ENCODE assay signal across 8 cellular contexts in genomic region chr1:222455188-222455879, GRCh38.
DNase-seq lines count a peak whose midpoint lies in the region; TF ChIP-seq lines count a peak whose summit lies in the region.

No MANE protein-coding gene starts in this region.

- H3K9me2 ChIP-seq in MM.1S (replicated peaks; ENCODE audit: insufficient read depth, low read length), result no peaks in the 10 kb centered on the region

- no peak overlapping the region for H4K12ac ChIP-seq in trophoblast cell (ENCODE audit: low read depth, low read length)

- POLR2A ChIA-PET in HEK293 (lab: Yijun Ruan, JAX), result interaction anchor here (0.8 kb wide), 1 partner anchor 740 kb away, joined by 3 read pairs; no protein-coding TSS in a partner anchor

- CTCF ChIA-PET in HEK293 (lab: Yijun Ruan, JAX), result interaction anchor here (0.6 to 3.3 kb wide), 90 partner anchors 10 to 1771 kb away, joined by 3 to 29 read pairs (median 4); partner anchors contain the start of gene DUSP10

- H2BK5ac ChIP-seq in trophoblast cell (ENCODE audit: low read depth, low read length, poor library complexity), result no peak overlapping the region

- H4K91ac ChIP-seq in trophoblast cell (ENCODE audit: low read depth, low read length), result no peak overlapping the region

- H3K23ac ChIP-seq in trophoblast cell (ENCODE audit: low read length), result no peak overlapping the region

- intact Hi-C loops in transverse colon (cut with DNase I; ENCODE audit: low total_unique reads), result no loop called here

- H3K79me1 ChIP-seq in trophoblast cell (ENCODE audit: low read length), result no peaks in the 10 kb centered on the region

- no peaks in the 10 kb centered on the region for H3K4me1 ChIP-seq in HEK293 (ENCODE audit: control insufficient read depth, insufficient read depth, low read length)
- H3K4me1 ChIP-seq in MM.1S (ENCODE audit: low read length), result peaks cover 4% of the 10 kb centered on the region
- no peaks in the 10 kb centered on the region for H3K4me1 ChIP-seq in SJCRH30
- H3K4me1 ChIP-seq in trophoblast cell (ENCODE audit: control insufficient read depth in 1 of 2, insufficient read depth in 2 of 2, low read length in 2 of 2), result no peaks in the 10 kb centered on the region
- H3K4me1 ChIP-seq in transverse colon, result peaks cover 0 to 8% (median 5%) of the 10 kb centered on the region in 4 donors

- peak; percentile 93 for TF ChIP-seq CTCF in GM06990 (IDR thresholded peaks at IDR 0.05; ENCODE audit: insufficient read depth, low read length, poor library complexity, severe bottlenecking)
- peak; percentile 94 for TF ChIP-seq CTCF in HEK293 (tag by site-specific recombination; IDR thresholded peaks at IDR 0.05)
- peak; percentile 99 for TF ChIP-seq CTCF in MM.1S (IDR thresholded peaks at IDR 0.05; ENCODE audit: low read length)
- peak; percentile 78 to 93 (median 87) for TF ChIP-seq CTCF in transverse colon (IDR thresholded peaks at IDR 0.05)

- H3K27ac ChIP-seq in HEK293 (ENCODE audit: extremely low read depth, low read depth, low read length) (no peak overlapping the region; the same call in 1 of the 2 replicates), MM.1S (ENCODE audit: low read length) (no peak overlapping the region), SJCRH30 (no peak overlapping the region), trophoblast cell (ENCODE audit: low read depth, low read length) (no peak overlapping the region), transverse colon (peak overlapping the region in 1 of 4 donors; percentile 42)

- H2BK12ac ChIP-seq in trophoblast cell (ENCODE audit: low read length), result no peak overlapping the region

- H2AK5ac ChIP-seq in trophoblast cell (ENCODE audit: low read length), result no peak overlapping the region

- H3K4me2 ChIP-seq in MM.1S (ENCODE audit: low read depth, low read length) (peak overlapping the region; percentile 70), trophoblast cell (ENCODE audit: low read length) (no peak overlapping the region)

- in situ Hi-C loops in transverse colon (cut with MboI; ENCODE audit: low pct_ligation_motif_present in 1 of 4, low pct_unique_long_range_greater_than_20kb in 1 of 4, low sequenced_read_pairs in 3 of 4), result loop anchor here (10.0 to 25.0 kb wide), 4 partner anchors 343 to 968 kb away; no protein-coding TSS in a partner anchor

- H3K36me3 ChIP-seq in GM06990 (ENCODE audit: control insufficient read depth, insufficient read depth, low read length) (no peaks in the 10 kb centered on the region), HEK293 (ENCODE audit: control insufficient read depth in 2 of 2, insufficient read depth in 1 of 2, low read length in 2 of 2) (no peaks in the 10 kb centered on the region), MM.1S (replicated peaks; ENCODE audit: insufficient read depth, low read length) (no peaks in the 10 kb centered on the region), SJCRH30 (no peaks in the 10 kb centered on the region), trophoblast cell (ENCODE audit: control insufficient read depth in 1 of 2, insufficient read depth in 2 of 2, low read length in 2 of 2) (no peaks in the 10 kb centered on the region), transverse colon (no peaks in the 10 kb centered on the region)

- no peak overlapping the region for H3K14ac ChIP-seq in trophoblast cell (ENCODE audit: low read length)

- TF ChIP-seq EP300 in transverse colon (IDR thresholded peaks at IDR 0.05; ENCODE audit: low read depth), result no peak

- H2BK120ac ChIP-seq in trophoblast cell (ENCODE audit: insufficient read depth, low read length, poor library complexity), result no peak overlapping the region

- TF ChIP-seq POLR2A in transverse colon (IDR thresholded peaks at IDR 0.05), result no peak

- no peak overlapping the region for H3K18ac ChIP-seq in trophoblast cell (ENCODE audit: low read length)

- DNase-seq in GM06990 (ENCODE audit: extremely low read depth, insufficient read length), result peak; percentile 42
- DNase-seq in MM.1S, result peak; percentile 86
- DNase-seq in SJCRH30, result peak; percentile 77 to 90
- peak; percentile 42 to 73 (median 66) for DNase-seq in activated naive CD4-positive, alpha-beta T cell (lab: John Stamatoyannopoulos, UW)
- DNase-seq in globus pallidus (ENCODE audit: low spot score), result peak; percentile 80
- DNase-seq in trophoblast cell, result peak; percentile 68 to 86
- DNase-seq in transverse colon, result peak; percentile 83

- no peak overlapping the region for H3K4ac ChIP-seq in trophoblast cell (ENCODE audit: low read depth, low read length)

- no peaks in the 10 kb centered on the region for H3K27me3 ChIP-seq in GM06990 (replicated peaks; ENCODE audit: control insufficient read depth, insufficient read depth, low read length)
- H3K27me3 ChIP-seq in MM.1S (replicated peaks; ENCODE audit: insufficient read depth, low read length), result no peaks in the 10 kb centered on the region
- H3K27me3 ChIP-seq in SJCRH30, result no peaks in the 10 kb centered on the region
- H3K27me3 ChIP-seq in trophoblast cell (ENCODE audit: insufficient read depth, low read length), result no peaks in the 10 kb centered on the region
- H3K27me3 ChIP-seq in transverse colon, result no peaks in the 10 kb centered on the region

- no CpG with 5 or more reads among the region's 16 CpGs for WGBS in trophoblast cell (ENCODE audit: extremely low coverage, insufficient coverage, insufficient read length)
- 9% methylated on average over 16 of the region's 16 CpGs; no CpG with 5 or more reads in 1 of the 2 donors for WGBS in transverse colon (ENCODE audit: low coverage in 1 of 2), 2 donors

- no peak overlapping the region for H4K8ac ChIP-seq in trophoblast cell (ENCODE audit: low read depth, low read length)

- H2AFZ ChIP-seq in MM.1S (ENCODE audit: low read length) (peak overlapping the region; percentile 59), trophoblast cell (ENCODE audit: insufficient read depth, low read length, poor library complexity) (no peak overlapping the region)

- H4K20me1 ChIP-seq in MM.1S (ENCODE audit: insufficient read depth, low read length), result no peaks in the 10 kb centered on the region

- no peak overlapping the region for H3K9ac ChIP-seq in MM.1S (ENCODE audit: low read length)
- H3K9ac ChIP-seq in trophoblast cell (ENCODE audit: low read length), result no peak overlapping the region

- H3K4me3 ChIP-seq in GM06990 (replicated peaks; ENCODE audit: low read depth, low read length) (no peak overlapping the region), HEK293 (ENCODE audit: low read depth, low read length) (peak overlapping the region; percentile 25), MM.1S (ENCODE audit: low read length) (peak overlapping the region; percentile 33; the same call in 1 of the 2 replicates), SJCRH30 (peak overlapping the region; percentile 23), trophoblast cell (ENCODE audit: low read depth, low read length) (no peak overlapping the region), transverse colon (no peak overlapping the region)

- H3K79me2 ChIP-seq in MM.1S (ENCODE audit: low read length), result no peaks in the 10 kb centered on the region
- no peaks in the 10 kb centered on the region for H3K79me2 ChIP-seq in trophoblast cell (ENCODE audit: control insufficient read depth, insufficient read depth, low read length, poor library complexity)

- H3K9me3 ChIP-seq in HEK293 (ENCODE audit: control insufficient read depth, insufficient read depth, low read depth, low read length), result no peaks in the 10 kb centered on the region
- H3K9me3 ChIP-seq in MM.1S (replicated peaks; ENCODE audit: insufficient read depth, low read length), result no peaks in the 10 kb centered on the region
- H3K9me3 ChIP-seq in SJCRH30 (replicated peaks), result peaks cover 9% of the 10 kb centered on the region; the same call in 1 of the 2 replicates
- peaks cover 8% of the 10 kb centered on the region for H3K9me3 ChIP-seq in trophoblast cell (ENCODE audit: insufficient read depth, low read depth, low read length)
- peaks cover 6 to 8% of the 10 kb centered on the region in 2 donors for H3K9me3 ChIP-seq in transverse colon

- no peaks in the 10 kb centered on the region for H3F3A ChIP-seq in MM.1S (ENCODE audit: insufficient read depth, low read length)

TF ChIP-seq in HEK293, 187 proteins besides CTCF, POLR2A, EP300 and RAD21 (continues in another document):
- TF ChIP-seq ZNF394 (tag by site-specific recombination; IDR thresholded peaks at IDR 0.05; ENCODE audit: borderline replicate concordance) (peak; percentile 38; the same call in 1 of the 2 replicates), HOXD13 (CRISPR knock-in tag; IDR thresholded peaks at IDR 0.05; ENCODE audit: borderline replicate concordance) (no peak), ZBTB21 (tag by site-specific recombination; IDR thresholded peaks at IDR 0.05) (peak; percentile 58; the same call in 1 of the 2 replicates), ZNF518A (tag by site-specific recombination; conservative IDR thresholded peaks at IDR 0.05; ENCODE audit: low read depth) (peak; percentile 69)

Comparison
In these comparisons a context has a peak if more than half of its experiments do, and no peak if none do; other contexts are left out.
1. H3K4me3 ChIP-seq: peak in HEK293 (single experiment), MM.1S (single experiment) and SJCRH30 (single experiment); none in GM06990 (single experiment), trophoblast cell (single experiment) and transverse colon (0 of 4).
2. Peak in every context shown above with its lines, with median percentiles within 50 percentile points of each other: DNase-seq and CTCF ChIP-seq.